24 cellular contexts compared by ENCODE assay signal in genomic region chr3:173289072-173289471, GRCh38.
"Had no signal": no experiment of that assay in that cellular context is flagged by ENCODE, and none has a peak within 500 bp of the region (broad histone marks: within the 10 kb centered on the region; RNA-seq: fewer than 3 reads in every experiment).

No MANE protein-coding gene starts in this region.

- H3K9me3 ChIP-seq: neutrophil, pancreas, prostate gland, right lobe of liver, thoracic aorta, thyroid gland, upper lobe of left lung, vagina had no signal

- H3K4me3 ChIP-seq: pancreas, prostate gland, right lobe of liver, sigmoid colon, stomach, thoracic aorta, thyroid gland, tibial nerve, upper lobe of left lung, vagina had no signal

- H3K27ac ChIP-seq: neutrophil, pancreas, prostate gland, right lobe of liver, sigmoid colon, stomach, thoracic aorta, thyroid gland, tibial nerve, upper lobe of left lung, vagina had no signal

- FAIRE-seq: pancreas, small intestine, urothelium cell line had no signal

- H3K4me1 ChIP-seq: pancreas, prostate gland, right lobe of liver, sigmoid colon, stomach, thyroid gland, tibial nerve, upper lobe of left lung, vagina had no signal

- H3K27me3 ChIP-seq: neutrophil, pancreas, right lobe of liver, sigmoid colon, stomach, thyroid gland, tibial nerve, upper lobe of left lung, vagina had no signal

- ATAC-seq: natural killer cell; pancreas; right cardiac atrium; right lobe of liver; stimulated activated effector memory CD8-positive, alpha-beta T cell treated with anti-CD3 and anti-CD28 coated beads, Interleukin-12 subunit alpha, Interleukin-12 subunit beta, amount 100 ng/mL, for 72 hours; stimulated activated naive B cell treated with anti-CD40 and anti-IgM and Interleukin-4, amounts not matched to agents 10 μg/mL and 1 μg/mL and 100 μg/mL, for 72 hours had no signal

- H3K36me3 ChIP-seq: neutrophil, pancreas, prostate gland, right lobe of liver, sigmoid colon, stomach, thoracic aorta, thyroid gland, tibial nerve, upper lobe of left lung, vagina had no signal

- DNase-seq: natural killer cell; nucleus accumbens; pancreas; retina; right cardiac atrium; right lobe of liver; sigmoid colon; small intestine; stimulated activated CD4-positive, alpha-beta T cell treated with anti-CD3 and anti-CD28 coated beads, Interleukin-15, amount 100 ng/mL, for 24 hours; stimulated activated CD4-positive, alpha-beta T cell treated with anti-CD3 and anti-CD28 coated beads, Interleukin-2, amount 100 ng/mL, for 24 hours; stimulated activated CD4-positive, alpha-beta T cell treated with anti-CD3 and anti-CD28 coated beads, Interleukin-2, amount 100 ng/mL, for 48 hours; stimulated activated CD4-positive, alpha-beta T cell treated with anti-CD3 and anti-CD28 coated beads, Interleukin-4, amount 100 ng/mL, for 24 hours; stimulated activated naive B cell treated with anti-CD40 and anti-IgM and Interleukin-4, amounts not matched to agents 10 μg/mL and 1 μg/mL and 100 μg/mL, for 72 hours; stimulated activated naive CD4-positive, alpha-beta T cell treated with Interleukin-2 at 50 U/mL for 16 hours; stomach; thyroid gland; upper lobe of left lung had no signal
